Comparison of ENCODE assay signal across 18 cellular contexts in the genomic region with DNA sequence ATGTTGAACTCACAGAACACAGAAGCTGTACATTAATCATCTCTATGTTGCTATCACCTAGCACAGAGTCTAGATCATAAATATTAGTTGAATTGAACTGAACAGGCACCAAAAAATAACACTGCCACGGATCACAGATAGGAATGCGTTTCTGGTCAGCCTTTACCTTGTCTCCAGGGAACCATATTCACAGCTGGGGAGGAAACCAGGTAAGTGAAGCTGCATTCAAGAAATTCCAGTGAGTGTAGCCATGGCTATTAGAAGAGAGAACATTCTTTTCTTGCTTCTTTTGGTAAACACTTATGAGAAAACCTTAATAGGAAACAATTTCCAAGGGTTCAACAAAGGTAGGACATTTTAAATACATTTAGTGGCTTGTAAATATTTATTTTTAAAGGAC.
"Had no signal": no experiment of that assay in that cellular context is flagged by ENCODE, and none has a peak within 500 bp of the region (broad histone marks: within the 10 kb centered on the region; RNA-seq: fewer than 3 reads in every experiment).

No MANE protein-coding gene starts in this region.

- H3K4me3 ChIP-seq: ascending aorta, breast epithelium, coronary artery, lung, psoas muscle, right lobe of liver, stomach had no signal

- ATAC-seq: activated T-cell treated with anti-CD3 and anti-CD28 coated beads, Interleukin-2, amount 50 U/mL, for 72 hours; psoas muscle; right lobe of liver; stimulated activated effector memory CD8-positive, alpha-beta T cell treated with anti-CD3 and anti-CD28 coated beads, Interleukin-12 subunit alpha, Interleukin-12 subunit beta, amount 100 ng/mL, for 72 hours; T-helper 17 cell had no signal

- DNase-seq: activated CD4-positive, alpha-beta T cell treated with anti-CD3 and anti-CD28 coated beads, Interleukin-2, amount 50 U/mL, for 4 hours; activated effector memory CD4-positive, alpha-beta T cell treated with anti-CD3 and anti-CD28 coated beads, Interleukin-2, amount 50 U/mL, for 16 hours; activated naive CD4-positive, alpha-beta T cell treated with anti-CD3 and anti-CD28 coated beads, Interleukin-2, amount 50 U/mL, for 16 hours; activated T-cell treated with anti-CD3 and anti-CD28 coated beads, Interleukin-2, amount 50 U/mL, for 72 hours; hypothalamus; midbrain; psoas muscle; right lobe of liver; small intestine; stimulated activated CD4-positive, alpha-beta T cell treated with anti-CD3 and anti-CD28 coated beads, Interleukin-4, amount 100 ng/mL, for 24 hours; stomach; T-helper 17 cell; WERI-Rb-1 had no signal

- H3K4me1 ChIP-seq: ascending aorta, breast epithelium, psoas muscle, right lobe of liver, stomach had no signal

- H3K9me3 ChIP-seq: ascending aorta, breast epithelium, psoas muscle, right lobe of liver had no signal

- H3K36me3 ChIP-seq: ascending aorta, breast epithelium, right lobe of liver, stomach, WERI-Rb-1 had no signal

- H3K27me3 ChIP-seq: ascending aorta, breast epithelium, right lobe of liver, stomach had no signal

- H3K27ac ChIP-seq: ascending aorta, breast epithelium, coronary artery, psoas muscle, right lobe of liver, stomach, WERI-Rb-1 had no signal
